ENCODE assay signal across 13 cellular contexts in genomic region chr1:18452550-18452949, GRCh38. TPM values are rescaled to one million over a fixed set of nuclear protein-coding genes. Genes with fewer than 3 reads are reported as not detected.
A peak's percentile ranks its signal among the peaks of the same experiment; 100 is the strongest.
DNase-seq lines count a peak whose midpoint lies in the region; ATAC-seq and TF ChIP-seq lines count a peak whose summit lies in the region.
"Had no signal": no experiment of that assay in that cellular context is flagged by ENCODE, and none has a peak within 500 bp of the region (broad histone marks: within the 10 kb centered on the region; RNA-seq: fewer than 3 reads in every experiment).

No MANE protein-coding gene starts in this region.

- no peaks in the 10 kb centered on the region for H3K9me2 ChIP-seq in SK-N-SH

- POLR2A ChIA-PET in SK-N-SH (lab: Yijun Ruan, JAX), result no interaction called here

- no peak for TF ChIP-seq EP300 in SK-N-SH (IDR thresholded peaks at IDR 0.05; ENCODE audit: borderline replicate concordance in 1 of 2, low read depth in 1 of 2, low read length in 1 of 2)

- no peak overlapping the region for H4K8ac ChIP-seq in neuronal stem cell (ENCODE audit: low read depth, low read length)

- H3K9ac ChIP-seq in SK-N-SH (no peak overlapping the region), neuronal stem cell (ENCODE audit: low read depth, low read length, poor library complexity) (no peak overlapping the region)

- H3K9me3 ChIP-seq in SK-N-SH (no peaks in the 10 kb centered on the region), neuronal stem cell (replicated peaks in 1 of 2; ENCODE audit: control insufficient read depth in 2 of 2, insufficient read depth in 1 of 2, low read depth in 1 of 2, low read length in 2 of 2) (peaks cover 0 to under 1% of the 10 kb centered on the region in 2 donors)
- H3K9me3 ChIP-seq: upper lobe of left lung had no signal

- no peak overlapping the region for H2BK5ac ChIP-seq in neuronal stem cell (ENCODE audit: low read length)

- intact Hi-C loops in posterior vena cava (cut with DNase I), result no loop called here

- TF ChIP-seq RAD21 in SK-N-SH (IDR thresholded peaks at IDR 0.05; ENCODE audit: low read length), result no peak

- CTCF ChIA-PET in SK-N-SH (lab: Yijun Ruan, JAX), result no interaction called here

- no peak overlapping the region for H2BK12ac ChIP-seq in neuronal stem cell (ENCODE audit: low read length)

- no peaks in the 10 kb centered on the region for H3K27me3 ChIP-seq in SK-N-SH (ENCODE audit: insufficient read depth)
- no peaks in the 10 kb centered on the region for H3K27me3 ChIP-seq in neuronal stem cell (ENCODE audit: control insufficient read depth in 3 of 3, insufficient read depth in 3 of 3, low read depth in 1 of 3, low read length in 3 of 3)
- H3K27me3 ChIP-seq: upper lobe of left lung had no signal

- H3K4me3 ChIP-seq in SK-N-SH (ENCODE audit: low read depth in 2 of 2, low read length in 1 of 2) (no peak overlapping the region), neuronal stem cell (ENCODE audit: low read length in 2 of 2) (no peak overlapping the region)
- H3K4me3 ChIP-seq: upper lobe of left lung had no signal

- no peak overlapping the region for H3K14ac ChIP-seq in neuronal stem cell (ENCODE audit: low read length)

- H4K91ac ChIP-seq in neuronal stem cell (ENCODE audit: low read depth, low read length, poor library complexity), result no peak overlapping the region

- DNase-seq in SK-N-SH, result peak; percentile 65
- DNase-seq in NCI-H2029 treated with DMSO at 0.1 percent for 48 hours (lab: John Stamatoyannopoulos, UW), result peak; percentile 34
- DNase-seq in cerebellar cortex (ENCODE audit: low spot score), result peak; percentile 33
- peak; percentile 17 for DNase-seq in neuronal stem cell (ENCODE audit: low spot score)
- no peak for DNase-seq in SKM-1 treated with dmso at 0.1 percent for 144 hours (lab: John Stamatoyannopoulos, UW; ENCODE audit: unreplicated experiment)
- DNase-seq in posterior vena cava (ENCODE audit: low spot score), result no peak
- DNase-seq: AML-193; NCI-H1417 treated with DMSO at 0.1 percent for 48 hours; stimulated activated CD4-positive, alpha-beta T cell treated with anti-CD3 and anti-CD28 coated beads, Interleukin-4, amount 100 ng/mL, for 4 hours; upper lobe of left lung had no signal

- no peak for ATAC-seq in SK-N-SH treated with all-trans-retinoic acid at 6 μM for 48 hours
- no peak for ATAC-seq in GM21737 (IDR thresholded peaks at IDR 0.05; ENCODE audit: unreplicated experiment)

- H3K27ac ChIP-seq in SK-N-SH (ENCODE audit: low read depth in 2 of 2, low read length in 1 of 2) (no peak overlapping the region), neuronal stem cell (replicated peaks; ENCODE audit: low read length) (no peak overlapping the region)
- H3K27ac ChIP-seq: upper lobe of left lung had no signal

- no peak overlapping the region for H2BK120ac ChIP-seq in neuronal stem cell (ENCODE audit: low read depth, low read length)

- H3K4me2 ChIP-seq in SK-N-SH (no peak overlapping the region), neuronal stem cell (ENCODE audit: insufficient read depth, low read length, poor library complexity, severe bottlenecking) (no peak overlapping the region)

- no peaks in the 10 kb centered on the region for H3F3A ChIP-seq in SK-N-SH (replicated peaks; ENCODE audit: insufficient read depth)

- no peak overlapping the region for H3K4ac ChIP-seq in neuronal stem cell (ENCODE audit: low read length)

- H2AFZ ChIP-seq in SK-N-SH (ENCODE audit: low read depth) (no peak overlapping the region), neuronal stem cell (ENCODE audit: low read length) (no peak overlapping the region)

- H2AK5ac ChIP-seq in neuronal stem cell (ENCODE audit: low read depth, low read length), result no peak overlapping the region

- H3K36me3 ChIP-seq in SK-N-SH (replicated peaks in 1 of 2; ENCODE audit: control insufficient read depth in 1 of 2, insufficient read depth in 2 of 2, low read length in 1 of 2) (no peaks in the 10 kb centered on the region), neuronal stem cell (replicated peaks in 1 of 2; ENCODE audit: control insufficient read depth in 2 of 2, insufficient read depth in 2 of 2, low read length in 2 of 2) (no peaks in the 10 kb centered on the region)
- H3K36me3 ChIP-seq: upper lobe of left lung had no signal

- no peaks in the 10 kb centered on the region for H4K20me1 ChIP-seq in SK-N-SH (ENCODE audit: insufficient read depth)

- no peak overlapping the region for H2BK15ac ChIP-seq in neuronal stem cell (ENCODE audit: low read length)

- H3K79me2 ChIP-seq in SK-N-SH (ENCODE audit: insufficient read depth), result no peaks in the 10 kb centered on the region

- no peaks in the 10 kb centered on the region for H3K79me1 ChIP-seq in neuronal stem cell (ENCODE audit: low read depth, low read length)

- TF ChIP-seq CTCF in SK-N-SH (IDR thresholded peaks at IDR 0.05), result no peak

- H3K4me1 ChIP-seq in SK-N-SH (ENCODE audit: control insufficient read depth in 1 of 2, insufficient read depth in 2 of 2, low read depth in 1 of 2, low read length in 1 of 2) (no peaks in the 10 kb centered on the region), neuronal stem cell (ENCODE audit: control insufficient read depth in 2 of 2, insufficient read depth in 1 of 2, low read depth in 1 of 2, low read length in 2 of 2) (peaks cover 0 to 14% of the 10 kb centered on the region in 2 donors)
- H3K4me1 ChIP-seq: upper lobe of left lung had no signal

- no peak overlapping the region for H3K18ac ChIP-seq in neuronal stem cell (ENCODE audit: low read length)

- H3K23ac ChIP-seq in neuronal stem cell (ENCODE audit: low read depth, low read length, poor library complexity), result no peak overlapping the region

TF ChIP-seq in SK-N-SH, 30 proteins besides CTCF, POLR2A, EP300 and RAD21:
- TF ChIP-seq NRF1 (IDR thresholded peaks at IDR 0.05; ENCODE audit: low read depth, low read length) (no peak), USF2 (IDR thresholded peaks at IDR 0.05; ENCODE audit: borderline replicate concordance, low read depth, low read length) (peak; percentile 61; the same call in 1 of the 2 replicates), USF1 (IDR thresholded peaks at IDR 0.05; ENCODE audit: borderline replicate concordance, low read depth) (peak; percentile 70; the same call in 1 of the 2 replicates), MAX (IDR thresholded peaks at IDR 0.05; ENCODE audit: low read depth) (no peak), FOXM1 (IDR thresholded peaks at IDR 0.05; ENCODE audit: low read depth) (no peak), MXI1 (IDR thresholded peaks at IDR 0.05; ENCODE audit: low read depth, low read length) (no peak), EZH2phosphoT487 (IDR thresholded peaks at IDR 0.05; ENCODE audit: borderline replicate concordance, low read depth) (no peak), GATA2 (CRISPR knock-in tag; IDR thresholded peaks at IDR 0.05) (no peak)

TF ChIP-seq in SK-N-SH treated with all-trans-retinoic acid at 6 μM for 48 hours, 23 proteins besides CTCF, POLR2A, EP300 and RAD21:
- TF ChIP-seq ZFP30 (CRISPR knock-in tag; IDR thresholded peaks at IDR 0.05) (no peak), CREB5 (CRISPR knock-in tag; IDR thresholded peaks at IDR 0.05; ENCODE audit: low read depth) (no peak), TCF4 (CRISPR knock-in tag; IDR thresholded peaks at IDR 0.05; ENCODE audit: borderline replicate concordance) (no peak), ZNF565 (CRISPR knock-in tag; conservative IDR thresholded peaks at IDR 0.05; ENCODE audit: low read depth) (no peak), GLIS3 (CRISPR knock-in tag; IDR thresholded peaks at IDR 0.05) (no peak), POU6F1 (CRISPR knock-in tag; IDR thresholded peaks at IDR 0.05; ENCODE audit: borderline replicate concordance, low read depth) (no peak), SNAI2 (CRISPR knock-in tag; IDR thresholded peaks at IDR 0.05) (no peak), PPARA (CRISPR knock-in tag; IDR thresholded peaks at IDR 0.05; ENCODE audit: borderline replicate concordance) (no peak), CSDC2 (CRISPR knock-in tag; IDR thresholded peaks at IDR 0.05) (no peak)

RNA-seq across cellular contexts. Expression of gene KLHDC7A, which starts 28.2 kb away (rescaled TPM):
- not detected in 2 replicates for polyA plus RNA-seq in SK-N-SH (2012; rRNA removed)
- not detected in 2 replicates for polyA plus RNA-seq in SK-N-SH (2012; cell fraction: cytosol; rRNA removed)
- polyA plus RNA-seq in SK-N-SH (2012; cell fraction: nucleus; rRNA removed), result not detected in 2 replicates
- polyA plus RNA-seq in neuronal stem cell (2013, experiment 1 of 2), result 0.18 TPM
- polyA plus RNA-seq in neuronal stem cell (2013, experiment 2 of 2), result 0.21 TPM
- not detected for total RNA-seq in posterior vena cava
- total RNA-seq: myocyte had no signal

Comparison
In these comparisons a context has a peak if more than half of its experiments do, and no peak if none do; other contexts are left out.
1. DNase-seq: peak in SK-N-SH (single experiment), NCI-H2029 treated with DMSO at 0.1 percent for 48 hours (single experiment), cerebellar cortex (single experiment) and neuronal stem cell (single experiment); none in SKM-1 treated with dmso at 0.1 percent for 144 hours (single experiment) and posterior vena cava (single experiment).